ENCODE assay signal across 14 cellular contexts in the genomic region with DNA sequence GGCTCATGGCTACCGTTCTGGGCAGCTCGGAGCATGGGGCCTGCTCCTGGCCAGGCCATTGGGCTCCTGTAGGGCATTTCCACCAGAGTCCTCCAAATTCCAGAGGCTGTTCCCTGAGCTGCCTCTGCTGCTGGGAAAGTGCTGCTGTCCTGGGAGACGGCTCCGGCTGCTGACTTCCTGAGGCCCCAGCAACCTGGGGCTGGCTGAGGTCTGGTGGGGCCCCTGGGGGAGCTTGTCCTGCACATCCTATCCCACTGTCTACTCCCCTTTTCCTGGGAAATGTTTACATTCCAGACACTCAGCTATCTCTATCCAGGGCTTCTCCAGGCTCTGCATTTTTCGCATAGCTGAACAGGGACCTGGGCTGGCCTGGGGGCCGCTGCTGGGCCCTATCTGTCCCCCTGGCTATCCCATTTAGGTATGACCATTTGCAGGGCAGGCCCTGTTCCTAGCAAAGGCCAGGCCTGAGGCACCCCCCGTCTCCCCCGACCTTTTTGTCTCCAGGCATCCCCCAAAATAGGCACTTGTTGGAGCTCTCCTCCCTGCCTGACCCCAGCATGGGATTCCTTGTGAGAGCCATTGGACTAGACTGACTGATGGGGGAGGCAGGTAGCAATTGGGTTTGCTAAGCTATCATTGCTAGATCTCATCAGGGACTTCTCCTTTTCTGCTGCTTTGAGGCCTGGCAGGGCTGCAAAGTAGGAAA. TPM values are rescaled to one million over a fixed set of nuclear protein-coding genes. Genes with fewer than 3 reads are reported as not detected.
A peak's percentile ranks its signal among the peaks of the same experiment; 100 is the strongest.
DNase-seq lines count a peak whose midpoint lies in the region; ATAC-seq and TF ChIP-seq lines count a peak whose summit lies in the region.
"Had no signal": no experiment of that assay in that cellular context is flagged by ENCODE, and none has a peak within 500 bp of the region (broad histone marks: within the 10 kb centered on the region; RNA-seq: fewer than 3 reads in every experiment).

No MANE protein-coding gene starts in this region.

- TF ChIP-seq CTCF in lower lobe of right lung (IDR thresholded peaks at IDR 0.05), result no peak

- H3K27me3 ChIP-seq in adipocyte (replicated peaks; ENCODE audit: control insufficient read depth, insufficient read depth, low read length), result peaks cover 10% of the 10 kb centered on the region
- H3K27me3 ChIP-seq in lower lobe of right lung (ENCODE audit: low read depth), result no peaks in the 10 kb centered on the region
- H3K27me3 ChIP-seq: vagina had no signal

- no peak overlapping the region for H3K4me3 ChIP-seq in adipocyte (ENCODE audit: low read length)
- H3K4me3 ChIP-seq in lower lobe of right lung, result no peak overlapping the region
- H3K4me3 ChIP-seq: mucosa of descending colon, psoas muscle, vagina had no signal

- TF ChIP-seq POLR2A in erythroblast (IDR thresholded peaks at IDR 0.05; ENCODE audit: low read length), result no peak

- H3K27ac ChIP-seq in lower lobe of right lung, result peak overlapping the region; percentile 33
- H3K27ac ChIP-seq: psoas muscle, vagina, VCaP had no signal

- H3K9me3 ChIP-seq in adipocyte (ENCODE audit: control insufficient read depth, low read length) (no peaks in the 10 kb centered on the region), lower lobe of right lung (no peaks in the 10 kb centered on the region)
- H3K9me3 ChIP-seq: mucosa of descending colon, psoas muscle, vagina had no signal

- peaks cover 5% of the 10 kb centered on the region for H3K4me1 ChIP-seq in adipocyte (ENCODE audit: control insufficient read depth, insufficient read depth, low read length)
- peaks cover 24% of the 10 kb centered on the region for H3K4me1 ChIP-seq in lower lobe of right lung
- H3K4me1 ChIP-seq: psoas muscle had no signal

- no peak overlapping the region for H3K9ac ChIP-seq in adipocyte (ENCODE audit: low read length)

- DNase-seq in AG20443 (ENCODE audit: low spot score) (peak; percentile 46), HuH-7.5 (ENCODE audit: low spot score) (peak; percentile 85), adipocyte (ENCODE audit: low read depth) (peak; percentile 22), lower lobe of right lung (no peak), amniotic stem cell (lab: John Stamatoyannopoulos, UW) (no peak), retina (no peak), erythroblast (lab: John Stamatoyannopoulos, UW) (no peak)
- DNase-seq: mucosa of descending colon, NCI-H187, psoas muscle had no signal

- intact Hi-C loops in lower lobe of right lung (cut with DNase I), result no loop called here

- no peaks in the 10 kb centered on the region for H3K36me3 ChIP-seq in adipocyte (ENCODE audit: control insufficient read depth, insufficient read depth, low read length, severe bottlenecking)
- H3K36me3 ChIP-seq in lower lobe of right lung, result no peaks in the 10 kb centered on the region
- H3K36me3 ChIP-seq: vagina had no signal

- ATAC-seq in lower lobe of right lung, result no peak
- no peak for ATAC-seq in GM19328 (IDR thresholded peaks at IDR 0.05; ENCODE audit: unreplicated experiment)
- ATAC-seq: esophagus mucosa, mucosa of descending colon, psoas muscle had no signal

RNA-seq across cellular contexts. Expression of a gene that starts 27.5 kb away (rescaled TPM):
- total RNA-seq in lower lobe of right lung, result 111 TPM

RNA-seq across cellular contexts. Expression of a gene that starts 34.6 kb away (rescaled TPM):
- total RNA-seq in lower lobe of right lung, result 181 TPM

RNA-seq across cellular contexts. Expression of a gene that starts 36.7 kb away (rescaled TPM):
- total RNA-seq in lower lobe of right lung, result 20.4 TPM

RNA-seq across cellular contexts. Expression of a gene that starts 37.7 kb away (rescaled TPM):
- 68.8 TPM for total RNA-seq in lower lobe of right lung

Comparison
In these comparisons a context has a peak if more than half of its experiments do, and no peak if none do; other contexts are left out.
1. DNase-seq: peak in AG20443 (single experiment), HuH-7.5 (single experiment) and adipocyte (single experiment); none in lower lobe of right lung (single experiment), amniotic stem cell (single experiment), retina (single experiment) and erythroblast (0 of 2).